In genomic region chr1:183279835-183280234, GRCh38 we compare ENCODE assay signal across 10 cellular contexts.
DNase-seq lines count a peak whose midpoint lies in the region; ATAC-seq and TF ChIP-seq lines count a peak whose summit lies in the region.
"Had no signal": no experiment of that assay in that cellular context is flagged by ENCODE, and none has a peak within 500 bp of the region (broad histone marks: within the 10 kb centered on the region; RNA-seq: fewer than 3 reads in every experiment).

No MANE protein-coding gene starts in this region.

- H3K27ac ChIP-seq in angular gyrus (ENCODE audit: low read depth, low read length) (peak overlapping the region; percentile 45), hepatocyte (peak overlapping the region; percentile 62)

- H2AFZ ChIP-seq in hepatocyte = no peak overlapping the region

- no peaks in the 10 kb centered on the region for H4K20me1 ChIP-seq in hepatocyte (ENCODE audit: insufficient read depth, poor library complexity, severe bottlenecking)

- no peaks in the 10 kb centered on the region for H3K36me3 Mint-ChIP-seq in HFFc6 (ENCODE audit: low read depth)
- no peaks in the 10 kb centered on the region for H3K36me3 Mint-ChIP-seq in activated CD8-positive, alpha-beta memory T cell treated with anti-CD3 and anti-CD28 coated beads, Interleukin-2, amount 10 ng/mL, durations not matched to agents 7 days and 5 days

- DNase-seq in HFFc6 = peak; percentile 99
- peak; percentile 34 for DNase-seq in hepatocyte (ENCODE audit: low spot score)
- peak; percentile 62 for DNase-seq in smooth muscle cell of the brain vasculature (ENCODE audit: low read depth, low spot score)
- no peak for DNase-seq in activated CD8-positive, alpha-beta memory T cell treated with anti-CD3 and anti-CD28 coated beads, Interleukin-2, amount 10 ng/mL, durations not matched to agents 7 days and 5 days
- no peak for DNase-seq in UCSD-AML1 (lab: John Stamatoyannopoulos, UW; ENCODE audit: unreplicated experiment)
- DNase-seq in NCI-H2171 treated with DMSO at 0.1 percent for 48 hours (lab: John Stamatoyannopoulos, UW) = no peak
- DNase-seq: occipital lobe had no signal

- peak overlapping the region; percentile 100 for H3K27ac Mint-ChIP-seq in HFFc6
- H3K27ac Mint-ChIP-seq in activated CD8-positive, alpha-beta memory T cell treated with anti-CD3 and anti-CD28 coated beads, Interleukin-2, amount 10 ng/mL, durations not matched to agents 7 days and 5 days = no peak overlapping the region

- peaks cover 16% of the 10 kb centered on the region for H3K4me1 ChIP-seq in hepatocyte (ENCODE audit: insufficient read depth)

- H3K27me3 ChIP-seq in hepatocyte = no peaks in the 10 kb centered on the region

- no peak overlapping the region for H3K4me2 ChIP-seq in hepatocyte

- peaks cover 4% of the 10 kb centered on the region for H3K27me3 Mint-ChIP-seq in HFFc6 (ENCODE audit: insufficient read depth)
- H3K27me3 Mint-ChIP-seq in activated CD8-positive, alpha-beta memory T cell treated with anti-CD3 and anti-CD28 coated beads, Interleukin-2, amount 10 ng/mL, durations not matched to agents 7 days and 5 days = peaks cover 24% of the 10 kb centered on the region

- H3K79me2 ChIP-seq in hepatocyte = no peaks in the 10 kb centered on the region

- H3K4me3 ChIP-seq in hepatocyte = no peak overlapping the region
- H3K4me3 ChIP-seq: thoracic aorta had no signal

- TF ChIP-seq CTCF in HFFc6 (IDR thresholded peaks at IDR 0.05) (no peak), hepatocyte (IDR thresholded peaks at IDR 0.05; ENCODE audit: poor library complexity) (no peak)

- no peaks in the 10 kb centered on the region for H3K9me3 Mint-ChIP-seq in HFFc6
- H3K9me3 Mint-ChIP-seq in activated CD8-positive, alpha-beta memory T cell treated with anti-CD3 and anti-CD28 coated beads, Interleukin-2, amount 10 ng/mL, durations not matched to agents 7 days and 5 days (ENCODE audit: low read depth) = no peaks in the 10 kb centered on the region

- H3K9me3 ChIP-seq in hepatocyte (ENCODE audit: low read depth) = no peaks in the 10 kb centered on the region
- H3K9me3 ChIP-seq: thoracic aorta had no signal

- 68% methylated on average over 6 of the region's 6 CpGs for WGBS in hepatocyte (ENCODE audit: low lambda C conversion rate, missing lambda C conversion rate)

- CTCF ChIA-PET in activated CD8-positive, alpha-beta memory T cell treated with anti-CD3 and anti-CD28 coated beads, Interleukin-2, amount 10 ng/mL, durations not matched to agents 7 days and 5 days (lab: Charles Lee) = interaction anchor here (1.0 kb wide), 1 partner anchor 26 kb away, joined by 3 read pairs; no protein-coding TSS in a partner anchor

- peaks cover 83% of the 10 kb centered on the region for H3K4me1 Mint-ChIP-seq in HFFc6 (ENCODE audit: low read depth)
- H3K4me1 Mint-ChIP-seq in activated CD8-positive, alpha-beta memory T cell treated with anti-CD3 and anti-CD28 coated beads, Interleukin-2, amount 10 ng/mL, durations not matched to agents 7 days and 5 days = peaks cover 3% of the 10 kb centered on the region

- no peaks in the 10 kb centered on the region for H3K9me2 ChIP-seq in hepatocyte (replicated peaks; ENCODE audit: insufficient read depth)

- no peaks in the 10 kb centered on the region for H3K36me3 ChIP-seq in hepatocyte (replicated peaks; ENCODE audit: insufficient read depth, low read depth)
- H3K36me3 ChIP-seq: thoracic aorta had no signal

- peak overlapping the region; percentile 84 for H3K4me3 Mint-ChIP-seq in HFFc6
- H3K4me3 Mint-ChIP-seq in activated CD8-positive, alpha-beta memory T cell treated with anti-CD3 and anti-CD28 coated beads, Interleukin-2, amount 10 ng/mL, durations not matched to agents 7 days and 5 days = no peak overlapping the region

- ATAC-seq in GM21737 (IDR thresholded peaks at IDR 0.05; ENCODE audit: unreplicated experiment) = no peak
- no peak for ATAC-seq in activated CD8-positive, alpha-beta memory T cell treated with anti-CD3 and anti-CD28 coated beads, Interleukin-2, amount 10 ng/mL, durations not matched to agents 7 days and 5 days

Comparison
In these comparisons a context has a peak if more than half of its experiments do, and no peak if none do; other contexts are left out.
1. DNase-seq: peak in HFFc6 (single experiment), hepatocyte (single experiment) and smooth muscle cell of the brain vasculature (single experiment); none in activated CD8-positive, alpha-beta memory T cell treated with anti-CD3 and anti-CD28 coated beads, Interleukin-2, amount 10 ng/mL, durations not matched to agents 7 days and 5 days (single experiment), UCSD-AML1 (single experiment) and NCI-H2171 treated with DMSO at 0.1 percent for 48 hours (single experiment).